ENCODE assay signal across 7 cellular contexts in genomic region chr1:173476197-173476663, GRCh38. TPM values are rescaled to one million over a fixed set of nuclear protein-coding genes. Genes with fewer than 3 reads are reported as not detected.
DNase-seq lines count a peak whose midpoint lies in the region; ATAC-seq and TF ChIP-seq lines count a peak whose summit lies in the region.

No MANE protein-coding gene starts in this region.

- TF ChIP-seq POLR2A in spleen (IDR thresholded peaks at IDR 0.05), result no peak

- WGBS in right cardiac atrium, result 28% methylated on average over 5 of the region's 5 CpGs
- WGBS in spleen, 5 donors, result 45 to 55% (median 47%) methylated on average over 5 of the region's 5 CpGs

- ATAC-seq in activated B cell treated with CpG ODN at 0.5 μM for 24 hours (ENCODE audit: low read depth) (no peak), right cardiac atrium (no peak), GM21825 (IDR thresholded peaks at IDR 0.05; ENCODE audit: unreplicated experiment) (no peak)

- H3K4me3 Mint-ChIP-seq in HFFc6, result peak overlapping the region; percentile 85
- peak overlapping the region; percentile 92 for H3K4me3 Mint-ChIP-seq in activated B cell treated with CpG ODN at 0.5 μM for 24 hours

- H3K4me3 ChIP-seq in right cardiac atrium (ENCODE audit: low read length), result peak overlapping the region; percentile 71
- H3K4me3 ChIP-seq in spleen, result peak overlapping the region; percentile 66 to 91 (median 86)

- H3K27me3 Mint-ChIP-seq in HFFc6 (ENCODE audit: insufficient read depth) (peaks cover 5% of the 10 kb centered on the region), activated B cell treated with CpG ODN at 0.5 μM for 24 hours (no peaks in the 10 kb centered on the region)

- TF ChIP-seq CTCF in HFFc6 (IDR thresholded peaks at IDR 0.05) (no peak), activated B cell treated with CpG ODN at 0.5 μM for 24 hours (IDR thresholded peaks at IDR 0.05) (no peak), spleen (IDR thresholded peaks at IDR 0.05 in 8 of 11, conservative IDR thresholded peaks at IDR 0.05 in 3 of 11) (no peak)

- CTCF ChIA-PET in activated B cell treated with CpG ODN at 0.5 μM for 24 hours (lab: Charles Lee), result interaction anchor here (1.2 to 3.5 kb wide), 2 partner anchors 46 to 698 kb away, joined by 4 to 28 read pairs; no protein-coding TSS in a partner anchor

- intact Hi-C loops in activated B cell treated with CpG ODN at 0.5 μM for 24 hours (cut with micrococcal nuclease), result loop anchor here (1.0 to 5.0 kb wide), 6 partner anchors 55 to 1546 kb away; partner anchors contain the start of genes MRPS14, RABGAP1L, RC3H1 and SUCO
- intact Hi-C loops in right cardiac atrium (cut with DNase I), result loop anchor here in 2 of 4 donors (5.0 to 10.0 kb wide), 2 partner anchors 44 to 239 kb away; partner anchors contain the start of gene KLHL20 (in 1 of the 2)
- intact Hi-C loops in spleen (cut with DNase I; ENCODE audit: low total_unique reads), result loop anchor here (5.0 kb wide), 1 partner anchor 686 kb away; no protein-coding TSS in a partner anchor

- H3K4me1 ChIP-seq in right cardiac atrium (ENCODE audit: control insufficient read depth, insufficient read depth, low read length) (no peaks in the 10 kb centered on the region), spleen (peaks cover 30 to 72% (median 60%) of the 10 kb centered on the region in 6 donors)

- H3K36me3 ChIP-seq in spleen, result peaks cover 1 to 27% (median 3%) of the 10 kb centered on the region in 6 donors

- DNase-seq in HFFc6 (no peak), activated B cell treated with CpG ODN at 0.5 μM for 24 hours (no peak), right cardiac atrium (no peak), spleen (no peak), GM03348 (ENCODE audit: low spot score) (no peak), NCI-H345 treated with DMSO at 0.1 percent for 48 hours (lab: John Stamatoyannopoulos, UW; ENCODE audit: unreplicated experiment) (no peak)

- POLR2A ChIA-PET in activated B cell treated with CpG ODN at 0.5 μM for 24 hours (lab: Charles Lee), result interaction anchor here (0.6 to 3.1 kb wide), 20 partner anchors 9 to 1547 kb away, joined by 3 to 25 read pairs (median 6); partner anchors contain the start of genes CACYBP, CENPL, DARS2 and GAS5

- H3K9me3 ChIP-seq in right cardiac atrium (ENCODE audit: control insufficient read depth, low read length) (no peaks in the 10 kb centered on the region), spleen (peaks cover 0 to 7% (median 6%) of the 10 kb centered on the region in 8 donors)

- peaks cover 53% of the 10 kb centered on the region for H3K4me1 Mint-ChIP-seq in HFFc6 (ENCODE audit: low read depth)
- H3K4me1 Mint-ChIP-seq in activated B cell treated with CpG ODN at 0.5 μM for 24 hours, result peaks cover 40% of the 10 kb centered on the region

- H3K27ac ChIP-seq in right cardiac atrium (ENCODE audit: low read length) (peak overlapping the region; percentile 96), spleen (peak overlapping the region; percentile 91 to 99 (median 97))

- H3K27me3 ChIP-seq in right cardiac atrium (ENCODE audit: control insufficient read depth, insufficient read depth) (no peaks in the 10 kb centered on the region), spleen (replicated peaks in 1 of 7) (no peaks in the 10 kb centered on the region)

- peaks cover 9% of the 10 kb centered on the region for H3K9me3 Mint-ChIP-seq in HFFc6
- peaks cover 2% of the 10 kb centered on the region for H3K9me3 Mint-ChIP-seq in activated B cell treated with CpG ODN at 0.5 μM for 24 hours

- H3K27ac Mint-ChIP-seq in HFFc6, result peak overlapping the region; percentile 98
- H3K27ac Mint-ChIP-seq in activated B cell treated with CpG ODN at 0.5 μM for 24 hours, result peak overlapping the region; percentile 95

- H3K36me3 Mint-ChIP-seq in HFFc6 (ENCODE audit: low read depth) (peaks cover 38% of the 10 kb centered on the region), activated B cell treated with CpG ODN at 0.5 μM for 24 hours (ENCODE audit: low read depth) (peaks cover 24% of the 10 kb centered on the region)

RNA-seq across cellular contexts. Expression of gene PRDX6, which starts 0.9 kb away (rescaled TPM):
- total RNA-seq in HFFc6 (2021; fragmentation: NEBNext Ultra II Directional; extraction: Animal tissue kit (Norgen Biotek cat#: 25700)), result 1,000 to 10,000 TPM in 2 of 6 experiments, 100 to 1,000 TPM in 4; 527 to 1,396 (median 553) TPM
- total RNA-seq in activated B cell treated with CpG ODN at 0.5 μM for 24 hours (125 and 129 TPM in 2 replicates), right cardiac atrium (100 to 1,000 TPM; 638 to 760 (median 675) TPM), spleen (100 to 1,000 TPM; 122 to 197 (median 143) TPM)
- polyA plus RNA-seq in right cardiac atrium (756 TPM), spleen (100 to 1,000 TPM; 133 to 240 (median 154) TPM)
